ENCODE assay signal across 7 cellular contexts in the genomic region with DNA sequence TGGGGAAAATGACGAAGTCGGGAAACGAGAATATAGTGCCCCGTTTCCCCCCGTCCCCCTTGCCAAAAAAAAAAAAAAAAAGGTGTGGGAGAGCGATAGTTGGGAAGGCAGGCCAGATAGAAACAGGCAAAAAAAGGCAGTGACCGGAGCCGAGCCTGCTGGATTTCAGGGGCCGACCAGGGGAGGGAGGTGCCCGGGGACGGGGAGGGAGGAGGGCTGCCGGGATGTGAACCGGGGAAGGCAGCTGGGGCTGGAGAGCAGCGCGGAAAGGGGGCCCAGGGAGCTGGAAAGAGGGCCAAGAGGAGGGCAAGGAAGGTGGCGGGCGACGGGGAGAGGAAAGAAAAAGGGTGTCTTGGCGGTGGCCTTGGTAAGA. TPM values are rescaled to one million over a fixed set of nuclear protein-coding genes. Genes with fewer than 3 reads are reported as not detected.
A peak's percentile ranks its signal among the peaks of the same experiment; 100 is the strongest.
DNase-seq lines count a peak whose midpoint lies in the region; ATAC-seq, FAIRE-seq and TF ChIP-seq lines count a peak whose summit lies in the region.

No MANE protein-coding gene starts in this region.

- H3K4me3 Mint-ChIP-seq in activated T-helper 1 cell treated with anti-CD3 and anti-CD28 coated beads, Interleukin-12 subunit alpha, Interleukin-12 subunit beta, Interleukin-2, Interleukin-4 antibody, amounts not matched to agents 30 ng/mL and 10 ng/mL and 1 ng/mL, durations not matched to agents 14 hours and 24 hours and 36 hours, result peak overlapping the region; percentile 68

- H3K4me3 ChIP-seq in iPS-18c (ENCODE audit: insufficient read depth, low read depth, low read length) (peak overlapping the region; percentile 90), small intestine (ENCODE audit: low read depth in 1 of 2, low read length in 2 of 2) (peak overlapping the region in 1 of 2 donors; percentile 63)

- no peak overlapping the region for H3K27ac ChIP-seq in small intestine (ENCODE audit: low read depth in 1 of 2, low read length in 1 of 2)

- intact Hi-C loops in activated T-helper 1 cell treated with anti-CD3 and anti-CD28 coated beads, Interleukin-12 subunit alpha, Interleukin-12 subunit beta, Interleukin-2, Interleukin-4 antibody, amounts not matched to agents 30 ng/mL and 10 ng/mL and 1 ng/mL, durations not matched to agents 14 hours and 24 hours and 36 hours (cut with micrococcal nuclease), result no loop called here

- no peaks in the 10 kb centered on the region for H3K4me1 ChIP-seq in small intestine (ENCODE audit: control insufficient read depth in 2 of 2, insufficient read depth in 1 of 2, low read depth in 1 of 2, low read length in 1 of 2)

- peaks cover 6% of the 10 kb centered on the region for H3K4me1 Mint-ChIP-seq in activated T-helper 1 cell treated with anti-CD3 and anti-CD28 coated beads, Interleukin-12 subunit alpha, Interleukin-12 subunit beta, Interleukin-2, Interleukin-4 antibody, amounts not matched to agents 30 ng/mL and 10 ng/mL and 1 ng/mL, durations not matched to agents 14 hours and 24 hours and 36 hours (ENCODE audit: low read depth)

- WGBS in small intestine, 3 donors, result 1 to 2% (median 2%) methylated on average over 18 to 19 of the region's 19 CpGs

- no peaks in the 10 kb centered on the region for H3K36me3 Mint-ChIP-seq in activated T-helper 1 cell treated with anti-CD3 and anti-CD28 coated beads, Interleukin-12 subunit alpha, Interleukin-12 subunit beta, Interleukin-2, Interleukin-4 antibody, amounts not matched to agents 30 ng/mL and 10 ng/mL and 1 ng/mL, durations not matched to agents 14 hours and 24 hours and 36 hours (ENCODE audit: low read depth)

- H3K27me3 Mint-ChIP-seq in activated T-helper 1 cell treated with anti-CD3 and anti-CD28 coated beads, Interleukin-12 subunit alpha, Interleukin-12 subunit beta, Interleukin-2, Interleukin-4 antibody, amounts not matched to agents 30 ng/mL and 10 ng/mL and 1 ng/mL, durations not matched to agents 14 hours and 24 hours and 36 hours (ENCODE audit: insufficient read depth), result peaks cover 53% of the 10 kb centered on the region

- H3K9me3 ChIP-seq in iPS-18c (ENCODE audit: control insufficient read depth, insufficient read depth, low read length) (no peaks in the 10 kb centered on the region), small intestine (ENCODE audit: control insufficient read depth, low read depth) (no peaks in the 10 kb centered on the region)

- FAIRE-seq in small intestine (lab: Jason Lieb, UNC) (no peak), H54 (lab: Jason Lieb, UNC) (no peak)

- no peak for TF ChIP-seq POLR2A in H54 (IDR thresholded peaks at IDR 0.05; ENCODE audit: low read depth, low read length)

- H3K27me3 ChIP-seq in small intestine (ENCODE audit: control insufficient read depth in 2 of 2, insufficient read depth in 2 of 2, low read length in 2 of 2), result peaks cover 0 to 11% of the 10 kb centered on the region in 2 donors

- no peak overlapping the region for H3K27ac Mint-ChIP-seq in activated T-helper 1 cell treated with anti-CD3 and anti-CD28 coated beads, Interleukin-12 subunit alpha, Interleukin-12 subunit beta, Interleukin-2, Interleukin-4 antibody, amounts not matched to agents 30 ng/mL and 10 ng/mL and 1 ng/mL, durations not matched to agents 14 hours and 24 hours and 36 hours

- no peak for ATAC-seq in GM21529 (IDR thresholded peaks at IDR 0.05; ENCODE audit: unreplicated experiment)
- no peak for ATAC-seq in GM21737 (IDR thresholded peaks at IDR 0.05; ENCODE audit: unreplicated experiment)

- H3K9me3 Mint-ChIP-seq in activated T-helper 1 cell treated with anti-CD3 and anti-CD28 coated beads, Interleukin-12 subunit alpha, Interleukin-12 subunit beta, Interleukin-2, Interleukin-4 antibody, amounts not matched to agents 30 ng/mL and 10 ng/mL and 1 ng/mL, durations not matched to agents 14 hours and 24 hours and 36 hours, result no peaks in the 10 kb centered on the region

- peak; percentile 81 for DNase-seq in HuH-7.5 (ENCODE audit: low spot score)
- no peak for DNase-seq in activated T-helper 1 cell treated with anti-CD3 and anti-CD28 coated beads, Interleukin-12 subunit alpha, Interleukin-12 subunit beta, Interleukin-2, Interleukin-4 antibody, amounts not matched to agents 30 ng/mL and 10 ng/mL and 1 ng/mL, durations not matched to agents 14 hours and 24 hours and 36 hours (ENCODE audit: low spot score)
- peak; percentile 3 for DNase-seq in small intestine
- no peak for DNase-seq in H54 (ENCODE audit: insufficient read length, low spot score)

- no peaks in the 10 kb centered on the region for H3K36me3 ChIP-seq in small intestine (ENCODE audit: control insufficient read depth in 2 of 2, insufficient read depth in 2 of 2, low read length in 2 of 2)

RNA-seq across cellular contexts. Expression of gene LRRN1, which starts 0.8 kb away (rescaled TPM):
- not detected in 2 replicates for total RNA-seq in activated T-helper 1 cell treated with anti-CD3 and anti-CD28 coated beads, Interleukin-12 subunit alpha, Interleukin-12 subunit beta, Interleukin-2, Interleukin-4 antibody, amounts not matched to agents 30 ng/mL and 10 ng/mL and 1 ng/mL, durations not matched to agents 14 hours and 24 hours and 36 hours
- 1 to 10 TPM in 1 of 3 donors, under 1 TPM in 2; 0.22 to 2.0 (median 0.27) TPM for polyA plus RNA-seq in small intestine

Comparison
In these comparisons a context has a peak if more than half of its experiments do, and no peak if none do; other contexts are left out.
1. DNase-seq: peak in HuH-7.5 (single experiment) and small intestine (single experiment); none in activated T-helper 1 cell treated with anti-CD3 and anti-CD28 coated beads, Interleukin-12 subunit alpha, Interleukin-12 subunit beta, Interleukin-2, Interleukin-4 antibody, amounts not matched to agents 30 ng/mL and 10 ng/mL and 1 ng/mL, durations not matched to agents 14 hours and 24 hours and 36 hours (single experiment) and H54 (single experiment).